1 cellular context compared by ENCODE assay signal in genomic region chr13:100089633-100090032, GRCh38.
TF ChIP-seq lines count a peak whose summit lies in the region.

No MANE protein-coding gene starts in this region.

TF ChIP-seq in GM23338, 12 proteins besides CTCF, POLR2A, EP300 and RAD21 (continued from another document):
- no peak for TF ChIP-seq ZNF462 (CRISPR knock-in tag; IDR thresholded peaks at IDR 0.05)
